8 cellular contexts compared by ENCODE assay signal in the genomic region with DNA sequence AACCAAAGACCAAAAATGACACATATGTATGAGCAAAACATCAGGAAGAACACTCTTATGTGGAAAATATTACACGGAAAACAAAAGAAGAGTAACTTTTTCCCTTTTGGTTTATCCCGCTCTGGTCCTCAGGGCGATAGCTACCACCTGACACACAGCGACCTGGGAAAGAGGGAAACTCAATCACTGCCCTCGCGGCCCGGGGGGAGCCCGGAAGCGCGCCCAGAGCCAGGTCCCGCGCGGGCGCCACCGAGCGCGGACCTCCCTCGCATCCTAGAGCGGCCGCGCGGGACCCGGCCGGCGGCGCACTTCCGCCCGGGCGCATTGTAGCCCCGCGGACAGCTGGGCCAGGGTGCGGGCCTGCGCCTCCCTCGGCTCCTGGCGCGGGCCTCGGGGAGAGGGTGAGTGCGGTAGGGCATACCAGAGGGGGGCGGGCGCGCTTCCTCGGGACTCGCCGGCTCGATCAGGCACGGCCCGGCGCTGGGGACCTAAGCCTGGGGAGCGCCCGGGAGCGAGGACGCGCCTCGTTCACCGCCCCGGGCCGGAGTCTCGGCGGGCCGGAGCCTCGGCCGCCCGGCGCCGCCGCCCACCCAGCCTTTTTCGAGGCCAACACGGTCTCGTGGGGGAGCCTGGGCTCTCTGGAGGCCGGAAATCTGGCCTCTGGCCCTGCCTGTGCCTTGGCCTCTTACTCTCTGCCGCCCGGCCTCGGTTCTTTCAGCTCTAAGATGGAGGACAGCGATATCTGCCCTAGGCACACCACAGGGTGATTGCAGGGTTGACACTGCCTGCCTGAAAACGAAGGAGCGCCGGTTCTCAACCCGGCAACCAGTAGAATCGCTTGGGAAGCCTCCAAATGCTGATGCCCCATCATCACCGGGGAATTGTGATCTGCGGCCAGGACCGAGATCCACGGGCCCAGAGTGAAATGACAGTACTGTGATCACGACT. TPM values are rescaled to one million over a fixed set of nuclear protein-coding genes. Genes with fewer than 3 reads are reported as not detected.
A peak's percentile ranks its signal among the peaks of the same experiment; 100 is the strongest.
DNase-seq lines count a peak whose midpoint lies in the region; ATAC-seq and TF ChIP-seq lines count a peak whose summit lies in the region.

A gene with protein sequence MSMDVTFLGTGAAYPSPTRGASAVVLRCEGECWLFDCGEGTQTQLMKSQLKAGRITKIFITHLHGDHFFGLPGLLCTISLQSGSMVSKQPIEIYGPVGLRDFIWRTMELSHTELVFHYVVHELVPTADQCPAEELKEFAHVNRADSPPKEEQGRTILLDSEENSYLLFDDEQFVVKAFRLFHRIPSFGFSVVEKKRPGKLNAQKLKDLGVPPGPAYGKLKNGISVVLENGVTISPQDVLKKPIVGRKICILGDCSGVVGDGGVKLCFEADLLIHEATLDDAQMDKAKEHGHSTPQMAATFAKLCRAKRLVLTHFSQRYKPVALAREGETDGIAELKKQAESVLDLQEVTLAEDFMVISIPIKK (plus strand): TSS at position 327 of the 948 bp plus-strand sequence. CDS start 6,365 bp downstream, outside the sequence.

- peak; percentile 95 for ATAC-seq in HG02763 (IDR thresholded peaks at IDR 0.05; ENCODE audit: unreplicated experiment)
- peak; percentile 99 for ATAC-seq in right cardiac atrium
- ATAC-seq in aorta (ENCODE audit: low FRiP score), result peak; percentile 98

- intact Hi-C loops in right cardiac atrium (cut with DNase I) (no loop called here), aorta (cut with DNase I) (loop anchor here (1.0 to 5.0 kb wide), 4 partner anchors 61 to 88 kb away; a partner anchor contains a TSS)

- H3K9me3 ChIP-seq in right cardiac atrium (ENCODE audit: control insufficient read depth, low read length), result no peaks in the 10 kb centered on the region
- H3K9me3 ChIP-seq in aorta (ENCODE audit: control insufficient read depth, low read length), result no peaks in the 10 kb centered on the region

- H3K4me1 ChIP-seq in right cardiac atrium (ENCODE audit: control insufficient read depth, insufficient read depth, low read length), result peaks cover 4% of the 10 kb centered on the region
- H3K4me1 ChIP-seq in rectal smooth muscle tissue (ENCODE audit: control insufficient read depth, insufficient read depth, low read length), result peaks cover 10% of the 10 kb centered on the region
- H3K4me1 ChIP-seq in aorta (ENCODE audit: control insufficient read depth in 1 of 2, insufficient read depth in 2 of 2, low read length in 2 of 2), result peaks cover 0 to 7% of the 10 kb centered on the region in 2 donors

- WGBS in right cardiac atrium, result under 1% methylated on average over 84 of the region's 84 CpGs
- 1% methylated on average over 58 to 84 of the region's 84 CpGs for WGBS in aorta, 2 donors

- H3K4me3 ChIP-seq in right cardiac atrium (ENCODE audit: low read length), result peak within 1 kb of the TSS; percentile 89
- H3K4me3 ChIP-seq in rectal smooth muscle tissue (ENCODE audit: low read length), result peak within 1 kb of the TSS; percentile 64
- peak within 1 kb of the TSS; percentile 79 to 94 for H3K4me3 ChIP-seq in aorta (ENCODE audit: low read length in 2 of 2)

- H3K9ac ChIP-seq in rectal smooth muscle tissue (ENCODE audit: low read length), result peak within 1 kb of the TSS; percentile 86

- in situ Hi-C loops in GM13977 (cut with MboI; ENCODE audit: low pct_unique_long_range_greater_than_20kb, low sequenced_read_pairs, unreplicated experiment), result no loop called here

- no peaks in the 10 kb centered on the region for H3K27me3 ChIP-seq in right cardiac atrium (ENCODE audit: control insufficient read depth, insufficient read depth)
- no peaks in the 10 kb centered on the region for H3K27me3 ChIP-seq in rectal smooth muscle tissue (ENCODE audit: control insufficient read depth, insufficient read depth, low read length)
- H3K27me3 ChIP-seq in aorta (ENCODE audit: control insufficient read depth in 1 of 2, insufficient read depth in 2 of 2, low read length in 1 of 2), result no peaks in the 10 kb centered on the region

- TF ChIP-seq CTCF in GM13977 (IDR thresholded peaks at IDR 0.05; ENCODE audit: extremely low read depth, insufficient read depth, missing control alignments), result no peak

- DNase-seq in GM13977 (ENCODE audit: low spot score), result peak; percentile 91
- peak; percentile 87 to 97 (median 95) for DNase-seq in NCI-H1417 (lab: John Stamatoyannopoulos, UW)
- DNase-seq in T-helper 2 cell, result peak; percentile 23 to 88 (median 42)
- DNase-seq in anterior cingulate cortex (lab: John Stamatoyannopoulos, UW), result peak in 57 of 58 donors; percentile 23 to 86 (median 68)
- DNase-seq in right cardiac atrium, result peak; percentile 80 to 92 (median 91)
- DNase-seq in aorta, result peak; percentile 83 to 91

- H3K36me3 ChIP-seq in rectal smooth muscle tissue (ENCODE audit: control insufficient read depth, insufficient read depth, low read length) (no peaks in the 10 kb centered on the region), aorta (ENCODE audit: control insufficient read depth in 1 of 2, insufficient read depth in 2 of 2, low read length in 1 of 2) (no peaks in the 10 kb centered on the region)

- H3K27ac ChIP-seq in right cardiac atrium (ENCODE audit: low read length) (peak within 1 kb of the TSS; percentile 93), rectal smooth muscle tissue (ENCODE audit: low read depth, low read length) (peak within 1 kb of the TSS; percentile 95), aorta (ENCODE audit: low read depth in 1 of 2, low read length in 2 of 2) (peak within 1 kb of the TSS; percentile 85 to 99)

RNA-seq across cellular contexts. Expression of the gene that starts here (rescaled TPM):
- 1 to 10 TPM; 4.9 to 8.6 (median 6.6) TPM for total RNA-seq in right cardiac atrium
- 5.2 TPM for polyA plus RNA-seq in right cardiac atrium
- total RNA-seq in aorta, result 1 to 10 TPM; 5.1 to 7.3 TPM
- polyA plus RNA-seq in aorta, result 1 to 10 TPM; 8.9 to 9.4 TPM

Comparison
In these comparisons a context has a peak if more than half of its experiments do, and no peak if none do; other contexts are left out.
1. Peak in every context shown above with its lines: DNase-seq, ATAC-seq, H3K4me3 ChIP-seq and H3K27ac ChIP-seq.
2. DNase-seq: peak in every context shown above with its lines; median percentile 95 in NCI-H1417; 91 in GM13977; 91 in right cardiac atrium; 87 in aorta; 68 in anterior cingulate cortex; 42 in T-helper 2 cell.
3. intact Hi-C loops: an anchor here in aorta (1.0 to 5.0 kb wide); none called in right cardiac atrium.